ENCODE assay signal across 30 cellular contexts in the genomic region with DNA sequence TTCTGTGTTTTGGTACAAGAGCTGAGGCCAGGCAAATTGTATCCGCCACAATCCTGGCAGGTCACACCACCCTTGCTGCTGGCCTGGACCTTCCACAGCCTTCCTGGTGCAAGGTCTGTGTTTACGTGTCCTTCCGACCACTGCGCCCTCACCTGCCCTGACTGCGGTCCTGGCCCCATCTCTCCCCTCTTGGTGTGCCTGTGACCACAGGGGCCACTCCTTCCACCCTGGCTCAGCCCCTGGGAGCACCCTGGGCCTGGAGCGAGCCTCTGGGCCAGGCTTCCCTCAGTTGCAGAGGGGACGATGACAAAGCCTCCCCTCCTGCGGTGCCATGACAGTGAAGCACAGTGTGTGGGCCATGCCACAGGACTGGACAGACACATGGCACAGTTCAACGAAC.
"Had no signal": no experiment of that assay in that cellular context is flagged by ENCODE, and none has a peak within 500 bp of the region (broad histone marks: within the 10 kb centered on the region; RNA-seq: fewer than 3 reads in every experiment).

No MANE protein-coding gene starts in this region.

- H3K4me1 ChIP-seq: adrenal gland, ascending aorta, breast epithelium had no signal

- ATAC-seq: activated CD4-positive, alpha-beta T cell treated with anti-CD3 and anti-CD28 coated beads for 36 hours; activated CD8-positive, alpha-beta memory T cell treated with anti-CD3 and anti-CD28 coated beads, Interleukin-2, amount 10 ng/mL, durations not matched to agents 7 days and 5 days; activated CD8-positive, alpha-beta T cell treated with anti-CD3 and anti-CD28 coated beads, Interleukin-2, amount 10 ng/mL, durations not matched to agents 7 days and 5 days; activated naive CD8-positive, alpha-beta T cell treated with anti-CD3 and anti-CD28 coated beads, Interleukin-2, amount 50 U/mL, for 24 hours; esophagus mucosa had no signal

- H3K27me3 ChIP-seq: adrenal gland, ascending aorta, cardiac muscle cell had no signal

- H3K27ac ChIP-seq: adrenal gland, ascending aorta, breast epithelium, cardiac muscle cell, coronary artery, dorsolateral prefrontal cortex had no signal

- H3K9me3 ChIP-seq: adrenal gland, ascending aorta, breast epithelium had no signal

- H3K36me3 ChIP-seq: adrenal gland, ascending aorta, breast epithelium, cardiac muscle cell had no signal

- FAIRE-seq: frontal cortex had no signal

- DNase-seq: activated CD4-positive, alpha-beta memory T cell treated with anti-CD3 and anti-CD28 coated beads for 36 hours; activated CD4-positive, alpha-beta T cell treated with anti-CD3 and anti-CD28 coated beads for 36 hours; activated CD4-positive, alpha-beta T cell treated with anti-CD3 and anti-CD28 coated beads, Interleukin-2, amount 10 ng/mL, durations not matched to agents 24 days and 14 days; activated CD4-positive, CD25-positive, alpha-beta regulatory T cell; activated CD4-positive, CD25-positive, alpha-beta regulatory T cell treated with anti-CD3 and anti-CD28 coated beads, Interleukin-2, amount 50 U/mL, for 72 hours; activated CD8-positive, alpha-beta memory T cell treated with anti-CD3 and anti-CD28 coated beads, Interleukin-2, amount 10 ng/mL, durations not matched to agents 7 days and 5 days; activated CD8-positive, alpha-beta memory T cell treated with anti-CD3 and anti-CD28 coated beads, Interleukin-2, amount 50 U/mL, for 4 hours; activated CD8-positive, alpha-beta T cell treated with anti-CD3 and anti-CD28 coated beads, Interleukin-2, amount 10 ng/mL, durations not matched to agents 7 days and 5 days; activated effector memory CD4-positive, alpha-beta T cell treated with anti-CD3 and anti-CD28 coated beads, Interleukin-2, amount 50 U/mL, for 16 hours; activated naive CD4-positive, alpha-beta T cell treated with anti-CD3 and anti-CD28 coated beads for 36 hours; activated naive CD8-positive, alpha-beta T cell treated with anti-CD3 and anti-CD28 coated beads for 36 hours; activated naive CD8-positive, alpha-beta T cell treated with anti-CD3 and anti-CD28 coated beads, Interleukin-2, amount 50 U/mL, for 24 hours; activated T-cell treated with anti-CD3 and anti-CD28 coated beads, Interleukin-2, amount 50 U/mL, for 1 hour; activated T-cell treated with anti-CD3 and anti-CD28 coated beads, Interleukin-2, amount 50 U/mL, for 48 hours; adrenal gland; amygdala; central memory CD4-positive, alpha-beta T cell; cerebellar nuclear complex; effector memory CD4-positive, alpha-beta T cell; endodermal cell; foreskin fibroblast; head of caudate nucleus; T-helper 2 cell had no signal

- H3K4me3 ChIP-seq: adrenal gland, ascending aorta, breast epithelium, cardiac muscle cell, coronary artery, dorsolateral prefrontal cortex had no signal
